Comparison of ENCODE assay signal across 17 cellular contexts in genomic region chr6:6960571-6961251, GRCh38.
"Had no signal": no experiment of that assay in that cellular context is flagged by ENCODE, and none has a peak within 500 bp of the region (broad histone marks: within the 10 kb centered on the region; RNA-seq: fewer than 3 reads in every experiment).

No MANE protein-coding gene starts in this region.

- DNase-seq: activated CD4-positive, alpha-beta T cell treated with anti-CD3 and anti-CD28 coated beads, Interleukin-2, amount 50 U/mL, for 1 hour; activated CD4-positive, CD25-positive, alpha-beta regulatory T cell treated with anti-CD3 and anti-CD28 coated beads, Interleukin-2, amount 50 U/mL, for 72 hours; activated CD8-positive, alpha-beta memory T cell treated with anti-CD3 and anti-CD28 coated beads, Interleukin-2, amount 50 U/mL, for 4 hours; activated naive CD4-positive, alpha-beta T cell treated with anti-CD3 and anti-CD28 coated beads, Interleukin-2, amount 10 ng/mL, durations not matched to agents 7 days and 5 days; activated naive CD8-positive, alpha-beta T cell treated with anti-CD3 and anti-CD28 coated beads, Interleukin-2, amount 50 U/mL, for 24 hours; activated T-cell treated with anti-CD3 and anti-CD28 coated beads, Interleukin-2, amount 50 U/mL, for 4 hours; anterior cingulate cortex; colonic mucosa; endodermal cell; glutamatergic neuron; hippocampal formation; midbrain; nephron progenitor cell; nucleus accumbens; spleen; stimulated activated CD4-positive, alpha-beta T cell treated with anti-CD3 and anti-CD28 coated beads, Interleukin-4, amount 100 ng/mL, for 4 hours; testis had no signal
